Comparison of ENCODE assay signal across 1 cellular context in the genomic region with DNA sequence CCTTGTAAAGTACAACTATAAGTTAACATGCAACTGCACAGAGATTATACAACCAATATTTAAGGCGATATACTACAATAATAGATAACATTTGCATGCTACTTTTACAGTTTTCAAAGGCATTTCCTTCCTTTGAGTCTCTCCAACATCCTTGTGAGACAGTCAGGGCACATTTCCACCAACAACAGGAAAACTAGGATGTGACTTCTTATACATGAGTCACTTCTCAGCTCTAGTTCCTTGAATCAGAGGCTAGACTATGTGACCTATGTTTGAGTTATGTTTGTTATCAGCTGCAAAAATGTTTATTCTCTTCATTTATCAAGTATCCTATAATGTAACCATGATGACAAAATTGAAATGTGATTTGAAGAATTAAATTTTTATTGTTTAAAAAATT.
TF ChIP-seq lines count a peak whose summit lies in the region.

No MANE protein-coding gene starts in this region.

TF ChIP-seq in endothelial cell of umbilical vein, 7 proteins besides CTCF, POLR2A, EP300 and RAD21 (continued from another document):
- TF ChIP-seq MAX (IDR thresholded peaks at IDR 0.05; ENCODE audit: insufficient read depth, insufficient read length) (no peak), JUN (IDR thresholded peaks at IDR 0.05; ENCODE audit: borderline replicate concordance, insufficient read depth, insufficient read length, low read depth) (peak; percentile 91), MYC (IDR thresholded peaks at IDR 0.05; ENCODE audit: low read depth, low read length) (no peak), POLR2AphosphoS5 (IDR thresholded peaks at IDR 0.05; ENCODE audit: insufficient read depth, low read depth, low read length) (peak; percentile 78)
